In genomic region chr5:35136386-35136785, GRCh38 we compare ENCODE assay signal across 10 cellular contexts.
DNase-seq lines count a peak whose midpoint lies in the region; ATAC-seq, FAIRE-seq and TF ChIP-seq lines count a peak whose summit lies in the region.
"Had no signal": no experiment of that assay in that cellular context is flagged by ENCODE, and none has a peak within 500 bp of the region (broad histone marks: within the 10 kb centered on the region; RNA-seq: fewer than 3 reads in every experiment).

No MANE protein-coding gene starts in this region.

- H2AFZ ChIP-seq in GM23248 (no peak overlapping the region), keratinocyte (ENCODE audit: control insufficient read depth, low read length) (no peak overlapping the region)

- H3K4me2 ChIP-seq in GM23248 (ENCODE audit: unreplicated experiment) (peak overlapping the region; percentile 73), keratinocyte (ENCODE audit: control insufficient read depth, extremely low read depth, insufficient read depth, low read depth, low read length) (peak overlapping the region; percentile 25)

- H3K27me3 ChIP-seq in GM23248 (replicated peaks; ENCODE audit: insufficient read depth), result no peaks in the 10 kb centered on the region
- H3K27me3 ChIP-seq in keratinocyte (ENCODE audit: control insufficient read depth, extremely low read depth, insufficient read depth, low read length), result no peaks in the 10 kb centered on the region
- no peaks in the 10 kb centered on the region for H3K27me3 ChIP-seq in tibial artery
- H3K27me3 ChIP-seq in dorsolateral prefrontal cortex, result peaks cover 0 to 3% (median 0%) of the 10 kb centered on the region in 45 donors
- H3K27me3 ChIP-seq: vagina had no signal

- 1 to 2% methylated on average over 4 of the region's 4 CpGs for WGBS in GM23248 (ENCODE audit: low coverage in 1 of 2, low lambda C conversion rate in 2 of 2, missing lambda C conversion rate in 2 of 2), 2 experiments

- H3K9me2 ChIP-seq in GM23248 (ENCODE audit: insufficient read depth), result no peaks in the 10 kb centered on the region

- ATAC-seq in SK-N-SH treated with all-trans-retinoic acid at 6 μM for 48 hours, result peak; percentile 41; the same call in 2 of the 3 replicates
- ATAC-seq in GM21619 (IDR thresholded peaks at IDR 0.05; ENCODE audit: unreplicated experiment), result no peak

- no peaks in the 10 kb centered on the region for H4K20me1 ChIP-seq in GM23248 (ENCODE audit: insufficient read depth)
- H4K20me1 ChIP-seq in keratinocyte (ENCODE audit: control insufficient read depth, extremely low read depth, insufficient read depth, low read length), result no peaks in the 10 kb centered on the region

- peaks cover 66% of the 10 kb centered on the region for H3F3A ChIP-seq in GM23248 (ENCODE audit: insufficient read depth)

- intact Hi-C loops in tibial artery (cut with DNase I; ENCODE audit: low total_unique reads) (no loop called here), dorsolateral prefrontal cortex (cut with DNase I) (no loop called here)

- H3K27ac ChIP-seq in GM23248, result peak overlapping the region; percentile 96
- H3K27ac ChIP-seq in keratinocyte (ENCODE audit: control insufficient read depth, insufficient read depth, low read length), result no peak overlapping the region
- H3K27ac ChIP-seq in tibial artery, result no peak overlapping the region
- no peak overlapping the region for H3K27ac ChIP-seq in dorsolateral prefrontal cortex
- H3K27ac ChIP-seq: vagina had no signal

- H3K9me3 ChIP-seq in GM23248 (ENCODE audit: low read depth), result no peaks in the 10 kb centered on the region
- H3K9me3 ChIP-seq in keratinocyte (ENCODE audit: control insufficient read depth, low read depth, low read length), result no peaks in the 10 kb centered on the region
- no peaks in the 10 kb centered on the region for H3K9me3 ChIP-seq in tibial artery
- H3K9me3 ChIP-seq: vagina had no signal

- H3K9ac ChIP-seq in GM23248 (peak overlapping the region; percentile 71), keratinocyte (ENCODE audit: control insufficient read depth, extremely low read depth, insufficient read depth, low read length) (no peak overlapping the region)

- peaks cover 77% of the 10 kb centered on the region for H3K4me1 ChIP-seq in GM23248 (ENCODE audit: insufficient read depth)
- peaks cover 3% of the 10 kb centered on the region for H3K4me1 ChIP-seq in keratinocyte (ENCODE audit: control insufficient read depth, extremely low read depth, insufficient read depth, low read length)
- no peaks in the 10 kb centered on the region for H3K4me1 ChIP-seq in tibial artery

- in situ Hi-C loops in GM23248 (cut with MboI), result no loop called here

- FAIRE-seq in keratinocyte (lab: Jason Lieb, UNC), result peak; percentile 65

- dilution Hi-C loops in keratinocyte (cut with MboI; ENCODE audit: extremely low pct_ligation_motif_present, low sequenced_read_pairs), result no loop called here

- no peaks in the 10 kb centered on the region for H3K9me1 ChIP-seq in keratinocyte (ENCODE audit: control insufficient read depth, extremely low read depth, insufficient read depth, low read length)

- DNase-seq in AG09319 (ENCODE audit: extremely low read depth, low read depth) (peak; percentile 39), GM23248 (peak; percentile 100), keratinocyte (ENCODE audit: low read depth, low spot score) (peak; percentile 35), tibial artery (no peak), dorsolateral prefrontal cortex (no peak)
- no peak for DNase-seq in activated CD4-positive, CD25-positive, alpha-beta regulatory T cell (lab: John Stamatoyannopoulos, UW)
- DNase-seq: activated gamma-delta T cell had no signal

- H3K79me2 ChIP-seq in GM23248 (ENCODE audit: insufficient read depth) (no peaks in the 10 kb centered on the region), keratinocyte (ENCODE audit: control insufficient read depth, insufficient read depth, low read length) (no peaks in the 10 kb centered on the region)

- no peaks in the 10 kb centered on the region for H3K36me3 ChIP-seq in GM23248 (ENCODE audit: low read depth)
- no peaks in the 10 kb centered on the region for H3K36me3 ChIP-seq in keratinocyte (ENCODE audit: control insufficient read depth in 2 of 2, extremely low read depth in 1 of 2, insufficient read depth in 2 of 2, low read length in 2 of 2)
- H3K36me3 ChIP-seq in tibial artery, result no peaks in the 10 kb centered on the region
- H3K36me3 ChIP-seq: vagina had no signal

- 0 out of 2 replicates have a peak overlapping the region, but pooled peaks have one; percentile 16 for H3K4me3 ChIP-seq in GM23248
- no peak overlapping the region for H3K4me3 ChIP-seq in keratinocyte (ENCODE audit: control insufficient read depth in 2 of 3, extremely low read depth in 1 of 3, insufficient read depth in 2 of 3, low read depth in 1 of 3, low read length in 3 of 3)
- no peak overlapping the region for H3K4me3 ChIP-seq in tibial artery
- no peak overlapping the region for H3K4me3 ChIP-seq in dorsolateral prefrontal cortex
- H3K4me3 ChIP-seq: vagina had no signal

- TF ChIP-seq CTCF in AG09319 (IDR thresholded peaks at IDR 0.05; ENCODE audit: low read depth, low read length) (no peak), keratinocyte (optimal IDR thresholded peaks at IDR 0.05 in 1 of 3, IDR thresholded peaks at IDR 0.05 in 1 of 3, conservative IDR thresholded peaks at IDR 0.05 in 1 of 3; ENCODE audit: extremely low read depth in 1 of 3, insufficient read depth in 2 of 3, low read length in 3 of 3) (no peak), tibial artery (IDR thresholded peaks at IDR 0.05) (no peak), dorsolateral prefrontal cortex (IDR thresholded peaks at IDR 0.05 in 54 of 56, conservative IDR thresholded peaks at IDR 0.05 in 2 of 56; ENCODE audit: low read depth in 1 of 56, partially characterized antibody in 56 of 56) (no peak)

TF ChIP-seq in SK-N-SH treated with all-trans-retinoic acid at 6 μM for 48 hours, 23 proteins besides CTCF, POLR2A, EP300 and RAD21:
- TF ChIP-seq GLIS3 (CRISPR knock-in tag; IDR thresholded peaks at IDR 0.05), result no peak
- no peak for TF ChIP-seq PATZ1 (CRISPR knock-in tag; IDR thresholded peaks at IDR 0.05; ENCODE audit: borderline replicate concordance)
- no peak for TF ChIP-seq TOX (CRISPR knock-in tag; IDR thresholded peaks at IDR 0.05; ENCODE audit: borderline replicate concordance)

Comparison
In these comparisons a context has a peak if more than half of its experiments do, and no peak if none do; other contexts are left out.
1. DNase-seq: peak in AG09319 (single experiment), GM23248 (single experiment) and keratinocyte (single experiment); none in tibial artery (0 of 2), activated CD4-positive, CD25-positive, alpha-beta regulatory T cell (0 of 4) and dorsolateral prefrontal cortex (0 of 10).